20 cellular contexts compared by ENCODE assay signal in the genomic region with DNA sequence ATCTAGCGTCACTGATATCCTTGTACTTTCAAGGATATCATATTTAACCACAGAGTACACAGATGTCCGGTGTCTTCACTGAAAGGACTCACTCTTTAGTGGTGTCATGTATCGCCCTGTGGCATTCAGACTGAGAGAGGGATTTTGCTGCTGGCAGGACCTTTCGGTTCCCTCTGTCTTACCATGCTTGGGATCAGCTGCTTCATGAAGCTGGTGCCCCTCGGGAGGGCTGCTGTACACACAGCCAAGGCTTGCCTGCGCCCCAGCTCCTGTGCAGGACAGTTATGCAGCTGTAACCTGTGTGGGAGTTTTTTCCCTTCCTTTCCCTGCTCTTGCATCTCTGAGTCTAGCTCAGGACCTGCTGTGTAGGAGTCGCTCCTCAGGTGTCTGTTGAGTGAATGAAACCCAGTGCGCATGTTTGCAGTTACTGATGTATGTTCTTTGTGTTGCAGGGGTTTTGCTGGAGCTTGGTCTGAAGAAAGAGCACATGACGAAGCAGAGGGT.
DNase-seq lines count a peak whose midpoint lies in the region; ATAC-seq and TF ChIP-seq lines count a peak whose summit lies in the region.
"Had no signal": no experiment of that assay in that cellular context is flagged by ENCODE, and none has a peak within 500 bp of the region (broad histone marks: within the 10 kb centered on the region; RNA-seq: fewer than 3 reads in every experiment).

No MANE protein-coding gene starts in this region.

- H3K4me3 ChIP-seq in sigmoid colon = no peak overlapping the region
- H3K4me3 ChIP-seq: right lobe of liver, thyroid gland had no signal

- no peak overlapping the region for H3K4me3 Mint-ChIP-seq in stimulated activated naive B cell treated with anti-CD40 and anti-IgM and Interleukin-4, amounts not matched to agents 10 μg/mL and 1 μg/mL and 100 μg/mL, for 72 hours
- H3K4me3 Mint-ChIP-seq: CD4-positive, alpha-beta memory T cell; H9 had no signal

- no peak overlapping the region for H3K27ac ChIP-seq in sigmoid colon
- H3K27ac ChIP-seq: right lobe of liver, thyroid gland had no signal

- no peak for TF ChIP-seq CTCF in sigmoid colon (IDR thresholded peaks at IDR 0.05)

- no peaks in the 10 kb centered on the region for H3K36me3 Mint-ChIP-seq in stimulated activated naive B cell treated with anti-CD40 and anti-IgM and Interleukin-4, amounts not matched to agents 10 μg/mL and 1 μg/mL and 100 μg/mL, for 72 hours
- H3K36me3 Mint-ChIP-seq: CD4-positive, alpha-beta memory T cell had no signal

- no peak for ATAC-seq in stimulated activated naive B cell treated with anti-CD40 and anti-IgM and Interleukin-4, amounts not matched to agents 10 μg/mL and 1 μg/mL and 100 μg/mL, for 72 hours (replicated peaks)
- ATAC-seq in HG02870 (IDR thresholded peaks at IDR 0.05; ENCODE audit: unreplicated experiment) = no peak
- ATAC-seq: right lobe of liver had no signal

- no peak overlapping the region for H3K27ac Mint-ChIP-seq in stimulated activated naive B cell treated with anti-CD40 and anti-IgM and Interleukin-4, amounts not matched to agents 10 μg/mL and 1 μg/mL and 100 μg/mL, for 72 hours
- H3K27ac Mint-ChIP-seq: CD4-positive, alpha-beta memory T cell had no signal

- H3K4me1 Mint-ChIP-seq in stimulated activated naive B cell treated with anti-CD40 and anti-IgM and Interleukin-4, amounts not matched to agents 10 μg/mL and 1 μg/mL and 100 μg/mL, for 72 hours = no peaks in the 10 kb centered on the region
- H3K4me1 Mint-ChIP-seq: CD4-positive, alpha-beta memory T cell had no signal

- TF ChIP-seq POLR2A in sigmoid colon (IDR thresholded peaks at IDR 0.05) = no peak

- H3K9me3 ChIP-seq in sigmoid colon = no peaks in the 10 kb centered on the region
- H3K9me3 ChIP-seq: right lobe of liver, thyroid gland had no signal

- TF ChIP-seq EP300 in sigmoid colon (IDR thresholded peaks at IDR 0.05) = no peak

- WGBS in sigmoid colon, 2 donors = 77 to 83% methylated on average over 9 of the region's 9 CpGs

- intact Hi-C loops in sigmoid colon (cut with DNase I) = no loop called here

- H3K9me3 Mint-ChIP-seq in stimulated activated naive B cell treated with anti-CD40 and anti-IgM and Interleukin-4, amounts not matched to agents 10 μg/mL and 1 μg/mL and 100 μg/mL, for 72 hours = no peaks in the 10 kb centered on the region
- H3K9me3 Mint-ChIP-seq: CD4-positive, alpha-beta memory T cell; H9 had no signal

- H3K36me3 ChIP-seq in sigmoid colon = no peaks in the 10 kb centered on the region
- H3K36me3 ChIP-seq: right lobe of liver, thyroid gland had no signal

- peaks cover 0 to 3% of the 10 kb centered on the region in 2 donors for H3K27me3 Mint-ChIP-seq in stimulated activated naive B cell treated with anti-CD40 and anti-IgM and Interleukin-4, amounts not matched to agents 10 μg/mL and 1 μg/mL and 100 μg/mL, for 72 hours

- H3K4me1 ChIP-seq in sigmoid colon = no peaks in the 10 kb centered on the region
- H3K4me1 ChIP-seq: right lobe of liver, thyroid gland had no signal

- H3K27me3 ChIP-seq in sigmoid colon = no peaks in the 10 kb centered on the region
- H3K27me3 ChIP-seq: right lobe of liver, thyroid gland had no signal

- DNase-seq in NCI-H2171 treated with DMSO at 0.1 percent for 48 hours (lab: John Stamatoyannopoulos, UW) (peak; percentile 25), NCI-H2171 (lab: John Stamatoyannopoulos, UW) (no peak), NCI-H2029 treated with DMSO at 0.1 percent for 48 hours (lab: John Stamatoyannopoulos, UW) (peak; percentile 29), SW480 (ENCODE audit: low spot score) (peak; percentile 67), sigmoid colon (peak; percentile 14), CD1c-positive myeloid dendritic cell (ENCODE audit: extremely low spot score) (no peak)
- no peak for DNase-seq in stimulated activated naive B cell treated with anti-CD40 and anti-IgM and Interleukin-4, amounts not matched to agents 10 μg/mL and 1 μg/mL and 100 μg/mL, for 72 hours
- DNase-seq: activated CD4-positive, alpha-beta T cell treated with anti-CD3 and anti-CD28 coated beads for 4 hours; activated CD8-positive, alpha-beta memory T cell treated with anti-CD3 and anti-CD28 coated beads, Interleukin-2, amount 50 U/mL, for 48 hours; activated naive CD4-positive, alpha-beta T cell treated with Interleukin-2 at 50 U/mL for 16 hours; CD4-positive, alpha-beta memory T cell; cortex of kidney; H9; mesendoderm; SHP77; stimulated activated CD4-positive, alpha-beta T cell treated with anti-CD3 and anti-CD28 coated beads, Interleukin-4, amount 100 ng/mL, for 1 hour; T-helper 9 cell; thyroid gland had no signal

Comparison
In these comparisons a context has a peak if more than half of its experiments do, and no peak if none do; other contexts are left out.
1. DNase-seq: peak in NCI-H2171 treated with DMSO at 0.1 percent for 48 hours (single experiment), NCI-H2029 treated with DMSO at 0.1 percent for 48 hours (single experiment), SW480 (single experiment) and sigmoid colon (single experiment); none in NCI-H2171 (single experiment), stimulated activated naive B cell treated with anti-CD40 and anti-IgM and Interleukin-4, amounts not matched to agents 10 μg/mL and 1 μg/mL and 100 μg/mL, for 72 hours (single experiment) and CD1c-positive myeloid dendritic cell (single experiment).